In genomic region chr3:136239094-136239493, GRCh38 we compare ENCODE assay signal across 22 cellular contexts.
"Had no signal": no experiment of that assay in that cellular context is flagged by ENCODE, and none has a peak within 500 bp of the region (broad histone marks: within the 10 kb centered on the region; RNA-seq: fewer than 3 reads in every experiment).

No MANE protein-coding gene starts in this region.

- ATAC-seq: activated CD8-positive, alpha-beta T cell treated with anti-CD3 and anti-CD28 coated beads, Interleukin-2, amount 10 ng/mL, durations not matched to agents 7 days and 5 days; activated naive CD8-positive, alpha-beta T cell treated with anti-CD3 and anti-CD28 coated beads, Interleukin-2, amount 50 U/mL, for 24 hours; body of pancreas; foreskin keratinocyte; naive thymus-derived CD8-positive, alpha-beta T cell had no signal

- H3K4me3 ChIP-seq: body of pancreas, cardiac muscle cell, spleen, testis, uterus had no signal

- H3K4me1 ChIP-seq: body of pancreas, foreskin keratinocyte, spleen, testis, uterus had no signal

- H3K9me3 ChIP-seq: body of pancreas, spleen, testis, uterus had no signal

- H3K27me3 ChIP-seq: body of pancreas, cardiac muscle cell, testis, uterus had no signal

- H3K36me3 ChIP-seq: cardiac muscle cell, spleen, uterus, WERI-Rb-1 had no signal

- DNase-seq: activated CD4-positive, alpha-beta T cell treated with anti-CD3 and anti-CD28 coated beads, Interleukin-2, amount 50 U/mL, for 1 hour; activated CD4-positive, CD25-positive, alpha-beta regulatory T cell treated with anti-CD3 and anti-CD28 coated beads, Interleukin-2, amount 50 U/mL, for 72 hours; activated CD8-positive, alpha-beta T cell treated with anti-CD3 and anti-CD28 coated beads, Interleukin-2, amount 10 ng/mL, durations not matched to agents 7 days and 5 days; activated gamma-delta T cell; activated naive CD4-positive, alpha-beta T cell treated with anti-CD3 and anti-CD28 coated beads, Interleukin-2, amount 50 U/mL, for 16 hours; activated naive CD8-positive, alpha-beta T cell treated with anti-CD3 and anti-CD28 coated beads, Interleukin-2, amount 50 U/mL, for 24 hours; anterior cingulate cortex; body of pancreas; cortex of kidney; endodermal cell; foreskin keratinocyte; mesendoderm; naive thymus-derived CD8-positive, alpha-beta T cell; retina; spleen; stimulated activated CD4-positive, alpha-beta T cell treated with anti-CD3 and anti-CD28 coated beads, Interleukin-4, amount 100 ng/mL, for 1 hour; stimulated activated naive CD4-positive, alpha-beta T cell; testis; trophoblast cell; uterus; WERI-Rb-1 had no signal
